ENCODE assay signal across 8 cellular contexts in genomic region chr9:75200892-75201470, GRCh38.
DNase-seq lines count a peak whose midpoint lies in the region; ATAC-seq, FAIRE-seq and TF ChIP-seq lines count a peak whose summit lies in the region.

No MANE protein-coding gene starts in this region.

- H3K4me2 ChIP-seq in MM.1S (ENCODE audit: low read depth, low read length), result no peak overlapping the region

- H3K9me3 ChIP-seq in MM.1S (replicated peaks; ENCODE audit: insufficient read depth, low read length) (no peaks in the 10 kb centered on the region), stomach (no peaks in the 10 kb centered on the region)

- no peak overlapping the region for H2AFZ ChIP-seq in MM.1S (ENCODE audit: low read length)

- peak; percentile 68 for TF ChIP-seq CTCF in MM.1S (IDR thresholded peaks at IDR 0.05; ENCODE audit: low read length)
- TF ChIP-seq CTCF in stomach (IDR thresholded peaks at IDR 0.05), result peak in 5 of 7 experiments; percentile 32 to 66 (median 64)
- peak in 1 of 3 donors; percentile 31 for TF ChIP-seq CTCF in lower leg skin (IDR thresholded peaks at IDR 0.05)

- H3K27me3 Mint-ChIP-seq in stimulated activated naive CD8-positive, alpha-beta T cell treated with anti-CD3 and anti-CD28 coated beads, Interleukin-15, Interleukin-2, amounts not matched to agents 100 ng/mL and 50 ng/mL, for 24 hours, result no peaks in the 10 kb centered on the region

- no peaks in the 10 kb centered on the region for H3K79me2 ChIP-seq in MM.1S (ENCODE audit: low read length)

- intact Hi-C loops in stomach (cut with DNase I; ENCODE audit: low total_unique reads), result no loop called here
- intact Hi-C loops in lower leg skin (cut with DNase I; ENCODE audit: low total_unique reads), result no loop called here

- TF ChIP-seq POLR2A in stomach (IDR thresholded peaks at IDR 0.05), result no peak
- no peak for TF ChIP-seq POLR2A in lower leg skin (IDR thresholded peaks at IDR 0.05)

- no peaks in the 10 kb centered on the region for H3F3A ChIP-seq in MM.1S (ENCODE audit: insufficient read depth, low read length)

- no peaks in the 10 kb centered on the region for H3K9me2 ChIP-seq in MM.1S (replicated peaks; ENCODE audit: insufficient read depth, low read length)

- no peak for ATAC-seq in stimulated activated naive CD8-positive, alpha-beta T cell treated with anti-CD3 and anti-CD28 coated beads, Interleukin-15, Interleukin-2, amounts not matched to agents 100 U/mL and 50 U/mL, for 24 hours
- ATAC-seq in GM18519 (IDR thresholded peaks at IDR 0.05; ENCODE audit: low FRiP score, unreplicated experiment), result no peak

- DNase-seq in stimulated activated naive CD8-positive, alpha-beta T cell treated with anti-CD3 and anti-CD28 coated beads, Interleukin-15, Interleukin-2, amounts not matched to agents 100 U/mL and 50 U/mL, for 24 hours, result no peak
- DNase-seq in MM.1S (peak; percentile 41), germinal center (ENCODE audit: low spot score) (peak; percentile 8), stomach (no peak), lower leg skin (ENCODE audit: low spot score in 2 of 2) (no peak)

- peak; percentile 58 for FAIRE-seq in TTC549 (lab: Jason Lieb, UNC)

- H3K4me1 ChIP-seq in MM.1S (ENCODE audit: low read length), result no peaks in the 10 kb centered on the region
- no peaks in the 10 kb centered on the region for H3K4me1 ChIP-seq in stomach

- H3K27me3 ChIP-seq in MM.1S (replicated peaks; ENCODE audit: insufficient read depth, low read length) (no peaks in the 10 kb centered on the region), stomach (no peaks in the 10 kb centered on the region)

- no peaks in the 10 kb centered on the region for H3K9me3 Mint-ChIP-seq in stimulated activated naive CD8-positive, alpha-beta T cell treated with anti-CD3 and anti-CD28 coated beads, Interleukin-15, Interleukin-2, amounts not matched to agents 100 ng/mL and 50 ng/mL, for 24 hours

- no peak overlapping the region for H3K9ac ChIP-seq in MM.1S (ENCODE audit: low read length)

- no peaks in the 10 kb centered on the region for H4K20me1 ChIP-seq in MM.1S (ENCODE audit: insufficient read depth, low read length)

- TF ChIP-seq EP300 in stomach (IDR thresholded peaks at IDR 0.05), result no peak

- peaks cover 6% of the 10 kb centered on the region for H3K4me1 Mint-ChIP-seq in stimulated activated naive CD8-positive, alpha-beta T cell treated with anti-CD3 and anti-CD28 coated beads, Interleukin-15, Interleukin-2, amounts not matched to agents 100 ng/mL and 50 ng/mL, for 24 hours (ENCODE audit: low read depth)

- H3K27ac ChIP-seq in MM.1S (ENCODE audit: low read length) (no peak overlapping the region), stomach (no peak overlapping the region)

- H3K36me3 Mint-ChIP-seq in stimulated activated naive CD8-positive, alpha-beta T cell treated with anti-CD3 and anti-CD28 coated beads, Interleukin-15, Interleukin-2, amounts not matched to agents 100 ng/mL and 50 ng/mL, for 24 hours (ENCODE audit: low read depth), result no peaks in the 10 kb centered on the region

- H3K4me3 ChIP-seq in MM.1S (ENCODE audit: low read length) (no peak overlapping the region), stomach (no peak overlapping the region), lower leg skin (ENCODE audit: low read depth, poor library complexity, severe bottlenecking) (no peak overlapping the region)

- 52 to 71% (median 68%) methylated on average over 1 of the region's 1 CpG for WGBS in stomach, 5 donors
- 82 to 85% methylated on average over 1 of the region's 1 CpG for WGBS in lower leg skin, 2 donors

- H3K27ac Mint-ChIP-seq in stimulated activated naive CD8-positive, alpha-beta T cell treated with anti-CD3 and anti-CD28 coated beads, Interleukin-15, Interleukin-2, amounts not matched to agents 100 ng/mL and 50 ng/mL, for 24 hours, result peak overlapping the region; percentile 42

- no peak overlapping the region for H3K4me3 Mint-ChIP-seq in stimulated activated naive CD8-positive, alpha-beta T cell treated with anti-CD3 and anti-CD28 coated beads, Interleukin-15, Interleukin-2, amounts not matched to agents 100 ng/mL and 50 ng/mL, for 24 hours

- no peaks in the 10 kb centered on the region for H3K36me3 ChIP-seq in MM.1S (replicated peaks; ENCODE audit: insufficient read depth, low read length)
- no peaks in the 10 kb centered on the region for H3K36me3 ChIP-seq in stomach

Comparison
In these comparisons a context has a peak if more than half of its experiments do, and no peak if none do; other contexts are left out.
1. DNase-seq: peak in MM.1S (single experiment) and germinal center (single experiment); none in stimulated activated naive CD8-positive, alpha-beta T cell treated with anti-CD3 and anti-CD28 coated beads, Interleukin-15, Interleukin-2, amounts not matched to agents 100 U/mL and 50 U/mL, for 24 hours (single experiment), stomach (single experiment) and lower leg skin (0 of 2).